ENCODE assay signal across 34 cellular contexts in the genomic region with DNA sequence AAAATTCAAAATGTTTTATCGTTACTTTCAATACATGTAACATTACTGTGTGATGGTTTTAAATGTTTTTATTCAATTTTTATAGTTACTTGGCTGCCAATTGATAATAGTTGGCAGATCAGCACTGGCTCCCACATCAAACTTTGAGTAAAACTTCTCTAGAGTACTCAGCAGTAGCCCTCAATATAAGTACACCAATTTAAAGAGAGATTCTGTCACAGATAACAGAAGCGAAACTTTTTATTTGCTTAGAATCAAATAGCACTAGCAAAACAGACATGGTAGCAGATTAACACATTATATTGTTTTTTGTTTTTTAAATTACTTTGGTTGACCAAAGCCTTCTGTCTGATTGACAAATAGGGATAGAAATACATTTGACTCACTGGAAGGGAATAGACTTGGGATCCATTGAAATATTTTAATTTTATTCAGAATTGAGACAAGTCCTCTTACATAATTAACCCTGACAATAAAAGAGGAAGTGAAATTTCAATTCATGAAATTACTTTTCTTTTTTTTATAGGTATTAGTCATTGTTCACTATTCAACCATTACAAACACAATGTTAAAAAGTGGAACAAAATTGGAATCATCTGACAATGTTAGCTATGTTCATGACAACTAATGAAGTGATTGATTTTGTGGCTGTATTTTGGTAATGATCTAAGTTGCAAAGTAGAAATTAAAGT.
"Had no signal": no experiment of that assay in that cellular context is flagged by ENCODE, and none has a peak within 500 bp of the region (broad histone marks: within the 10 kb centered on the region; RNA-seq: fewer than 3 reads in every experiment).

No MANE protein-coding gene starts in this region.

- H3K27me3 Mint-ChIP-seq: activated CD4-positive, alpha-beta T cell treated with anti-CD3 and anti-CD28 coated beads, Interleukin-2, amount 10 ng/mL, durations not matched to agents 24 days and 14 days; activated CD8-positive, alpha-beta T cell treated with anti-CD3 and anti-CD28 coated beads for 36 hours; activated naive CD8-positive, alpha-beta T cell treated with anti-CD3 and anti-CD28 coated beads for 36 hours; activated T-helper 17 cell treated with anti-CD3 and anti-CD28 coated beads, Interleukin-2, amount 50 U/mL, for 72 hours; T-cell; T-helper 17 cell had no signal

- DNase-seq: activated CD4-positive, alpha-beta T cell treated with anti-CD3 and anti-CD28 coated beads, Interleukin-2, amount 10 ng/mL, durations not matched to agents 24 days and 14 days; activated CD4-positive, alpha-beta T cell treated with anti-CD3 and anti-CD28 coated beads, Interleukin-2, amount 50 U/mL, for 4 hours; activated CD4-positive, CD25-positive, alpha-beta regulatory T cell; activated CD8-positive, alpha-beta T cell treated with anti-CD3 and anti-CD28 coated beads for 36 hours; activated effector memory CD4-positive, alpha-beta T cell treated with anti-CD3 and anti-CD28 coated beads, Interleukin-2, amount 50 U/mL, for 16 hours; activated naive CD4-positive, alpha-beta T cell; activated naive CD4-positive, alpha-beta T cell treated with anti-CD3 and anti-CD28 coated beads, Interleukin-2, amount 50 U/mL, for 16 hours; activated naive CD8-positive, alpha-beta T cell treated with anti-CD3 and anti-CD28 coated beads for 36 hours; activated T-cell treated with anti-CD3 and anti-CD28 coated beads, Interleukin-2, amount 50 U/mL, for 1 hour; activated T-cell treated with anti-CD3 and anti-CD28 coated beads, Interleukin-2, amount 50 U/mL, for 72 hours; amniotic stem cell; aorta; brain microvascular endothelial cell; central memory CD4-positive, alpha-beta T cell; NCI-H1048; NCI-H1436 treated with DMSO at 0.1 percent for 48 hours; NCI-H1694 treated with DMSO at 0.1 percent for 48 hours; NCI-H2029; NCI-H345; NCI-H510A; NCI-H526; NCI-H748 treated with DMSO at 0.1 percent for 48 hours; NK-92 treated with Interleukin-12 subunit alpha and Interleukin-12 subunit beta, amount 100 ng/mL, for 24 hours; PC-3; Peyer's patch; SK-N-SH; T-cell; T-helper 17 cell; WERI-Rb-1 had no signal

- ATAC-seq: activated CD8-positive, alpha-beta T cell treated with anti-CD3 and anti-CD28 coated beads for 36 hours; activated T-cell treated with anti-CD3 and anti-CD28 coated beads, Interleukin-2, amount 50 U/mL, for 72 hours; activated T-helper 17 cell treated with anti-CD3 and anti-CD28 coated beads, Interleukin-2, amount 50 U/mL, for 72 hours; K562; PC-3; Right ventricle myocardium inferior; T-cell; T-helper 17 cell had no signal

- H3K4me3 Mint-ChIP-seq: activated CD4-positive, alpha-beta T cell treated with anti-CD3 and anti-CD28 coated beads, Interleukin-2, amount 10 ng/mL, durations not matched to agents 24 days and 14 days; activated CD8-positive, alpha-beta T cell treated with anti-CD3 and anti-CD28 coated beads for 36 hours; activated naive CD8-positive, alpha-beta T cell treated with anti-CD3 and anti-CD28 coated beads for 36 hours; activated T-cell treated with anti-CD3 and anti-CD28 coated beads, Interleukin-2, amount 50 U/mL, for 72 hours; activated T-helper 17 cell treated with anti-CD3 and anti-CD28 coated beads, Interleukin-2, amount 50 U/mL, for 72 hours; T-cell; T-helper 17 cell had no signal

- H3K27ac Mint-ChIP-seq: activated CD4-positive, alpha-beta T cell treated with anti-CD3 and anti-CD28 coated beads, Interleukin-2, amount 10 ng/mL, durations not matched to agents 24 days and 14 days; activated CD8-positive, alpha-beta T cell treated with anti-CD3 and anti-CD28 coated beads for 36 hours; activated naive CD8-positive, alpha-beta T cell treated with anti-CD3 and anti-CD28 coated beads for 36 hours; activated T-cell treated with anti-CD3 and anti-CD28 coated beads, Interleukin-2, amount 50 U/mL, for 72 hours; activated T-helper 17 cell treated with anti-CD3 and anti-CD28 coated beads, Interleukin-2, amount 50 U/mL, for 72 hours; T-cell; T-helper 17 cell had no signal

- H3K27me3 ChIP-seq: brain microvascular endothelial cell, Peyer's patch, SJSA1 had no signal

- H3K36me3 Mint-ChIP-seq: activated naive CD8-positive, alpha-beta T cell treated with anti-CD3 and anti-CD28 coated beads for 36 hours; T-cell had no signal

- H3K4me1 Mint-ChIP-seq: activated CD4-positive, alpha-beta T cell treated with anti-CD3 and anti-CD28 coated beads, Interleukin-2, amount 10 ng/mL, durations not matched to agents 24 days and 14 days; activated naive CD8-positive, alpha-beta T cell treated with anti-CD3 and anti-CD28 coated beads for 36 hours; activated T-helper 17 cell treated with anti-CD3 and anti-CD28 coated beads, Interleukin-2, amount 50 U/mL, for 72 hours; T-cell; T-helper 17 cell had no signal

- H3K9me3 Mint-ChIP-seq: activated CD4-positive, alpha-beta T cell treated with anti-CD3 and anti-CD28 coated beads, Interleukin-2, amount 10 ng/mL, durations not matched to agents 24 days and 14 days; activated CD8-positive, alpha-beta T cell treated with anti-CD3 and anti-CD28 coated beads for 36 hours; activated naive CD8-positive, alpha-beta T cell treated with anti-CD3 and anti-CD28 coated beads for 36 hours; activated T-helper 17 cell treated with anti-CD3 and anti-CD28 coated beads, Interleukin-2, amount 50 U/mL, for 72 hours; T-cell had no signal

- FAIRE-seq: K562 had no signal

- H3K4me3 ChIP-seq: K562, Peyer's patch, SJSA1 had no signal

- H3K36me3 ChIP-seq: brain microvascular endothelial cell, Peyer's patch, SJSA1, WERI-Rb-1 had no signal

- H3K4me1 ChIP-seq: Peyer's patch, SJSA1 had no signal

- H3K27ac ChIP-seq: brain microvascular endothelial cell, Peyer's patch, RWPE1, SJSA1, WERI-Rb-1 had no signal

- H3K9me3 ChIP-seq: Peyer's patch, SJSA1, SK-N-SH had no signal
